In genomic region chr3:130517541-130517940, GRCh38 we compare ENCODE assay signal across 16 cellular contexts. TPM values are rescaled to one million over a fixed set of nuclear protein-coding genes. Genes with fewer than 3 reads are reported as not detected.
DNase-seq lines count a peak whose midpoint lies in the region; ATAC-seq, FAIRE-seq and TF ChIP-seq lines count a peak whose summit lies in the region.
"Had no signal": no experiment of that assay in that cellular context is flagged by ENCODE, and none has a peak within 500 bp of the region (broad histone marks: within the 10 kb centered on the region; RNA-seq: fewer than 3 reads in every experiment).

No MANE protein-coding gene starts in this region.

- no peaks in the 10 kb centered on the region for H3K4me1 ChIP-seq in astrocyte (ENCODE audit: insufficient read depth, low read length)
- H3K4me1 ChIP-seq in neuronal stem cell (ENCODE audit: control insufficient read depth in 2 of 2, insufficient read depth in 1 of 2, low read depth in 1 of 2, low read length in 2 of 2): peaks cover 0 to 4% of the 10 kb centered on the region in 2 donors

- no peak overlapping the region for H2BK5ac ChIP-seq in neuronal stem cell (ENCODE audit: low read length)

- H2AK5ac ChIP-seq in neuronal stem cell (ENCODE audit: low read depth, low read length): no peak overlapping the region

- no peak overlapping the region for H4K91ac ChIP-seq in neuronal stem cell (ENCODE audit: low read depth, low read length, poor library complexity)

- no peaks in the 10 kb centered on the region for H4K20me1 ChIP-seq in astrocyte (ENCODE audit: insufficient read depth, low read length)

- no peak overlapping the region for H2BK15ac ChIP-seq in neuronal stem cell (ENCODE audit: low read length)

- H2BK120ac ChIP-seq in neuronal stem cell (ENCODE audit: low read depth, low read length): no peak overlapping the region

- no peaks in the 10 kb centered on the region for H3K79me1 ChIP-seq in neuronal stem cell (ENCODE audit: low read depth, low read length)

- H3K9me3 ChIP-seq in astrocyte (ENCODE audit: insufficient read depth, low read depth, low read length) (no peaks in the 10 kb centered on the region), neuronal stem cell (replicated peaks in 1 of 2; ENCODE audit: control insufficient read depth in 2 of 2, insufficient read depth in 1 of 2, low read depth in 1 of 2, low read length in 2 of 2) (peaks cover 0 to 2% of the 10 kb centered on the region in 2 donors)

- peak overlapping the region; percentile 25 for H3K14ac ChIP-seq in neuronal stem cell (ENCODE audit: low read length)

- peak overlapping the region; percentile 67 for H3K4me2 ChIP-seq in astrocyte (ENCODE audit: low read length)
- peak overlapping the region; percentile 51 for H3K4me2 ChIP-seq in neuronal stem cell (ENCODE audit: insufficient read depth, low read length, poor library complexity, severe bottlenecking)
- H3K4me2 ChIP-seq: KMS-11 had no signal

- H3K9ac ChIP-seq in astrocyte (ENCODE audit: low read length) (no peak overlapping the region), neuronal stem cell (ENCODE audit: low read depth, low read length, poor library complexity) (no peak overlapping the region)
- H3K9ac ChIP-seq: KMS-11 had no signal

- H3K4me3 Mint-ChIP-seq in astrocyte (ENCODE audit: unreplicated experiment): peak overlapping the region; percentile 74

- H3K36me3 Mint-ChIP-seq in astrocyte (ENCODE audit: low read depth, unreplicated experiment): no peaks in the 10 kb centered on the region

- ATAC-seq in left ventricle myocardium superior (peak; percentile 62), GM21526 (IDR thresholded peaks at IDR 0.05; ENCODE audit: low FRiP score, unreplicated experiment) (no peak)
- ATAC-seq: activated CD4-positive, CD25-positive, alpha-beta regulatory T cell treated with anti-CD3 and anti-CD28 coated beads, Interleukin-2, amount 50 U/mL, for 24 hours had no signal

- DNase-seq in ELF-1 (ENCODE audit: low read depth, low spot score): peak; percentile 32
- DNase-seq in astrocyte (ENCODE audit: low read depth): peak; percentile 8
- peak; percentile 39 for DNase-seq in left ventricle myocardium superior
- DNase-seq in neuronal stem cell (ENCODE audit: low spot score): no peak
- no peak for DNase-seq in stimulated activated CD4-positive, alpha-beta T cell treated with anti-CD3 and anti-CD28 coated beads, Interleukin-4, amount 100 ng/mL, for 24 hours
- no peak for DNase-seq in stimulated activated CD4-positive, alpha-beta T cell treated with anti-CD3 and anti-CD28 coated beads, Interleukin-2, amount 100 ng/mL, for 48 hours
- no peak for DNase-seq in GDM1 (lab: John Stamatoyannopoulos, UW)
- DNase-seq: activated T-cell treated with anti-CD3 and anti-CD28 coated beads, Interleukin-2, amount 50 U/mL, for 1 hour; anterior cingulate cortex; stimulated activated CD8-positive, alpha-beta memory T cell treated with anti-CD3 and anti-CD28 coated beads, Interleukin-4, amount 100 ng/mL, for 48 hours had no signal

- FAIRE-seq in astrocyte (lab: Jason Lieb, UNC): no peak
- FAIRE-seq: islet of Langerhans had no signal

- peaks cover 49% of the 10 kb centered on the region for H3K27me3 Mint-ChIP-seq in astrocyte (ENCODE audit: low read depth, unreplicated experiment)

- no peak overlapping the region for H2BK12ac ChIP-seq in neuronal stem cell (ENCODE audit: low read length)

- H3K79me2 ChIP-seq in astrocyte (ENCODE audit: insufficient read depth, low read length): no peaks in the 10 kb centered on the region

- no peak overlapping the region for H2AFZ ChIP-seq in astrocyte (ENCODE audit: low read depth, low read length)
- no peak overlapping the region for H2AFZ ChIP-seq in neuronal stem cell (ENCODE audit: low read length)

- H3K27ac Mint-ChIP-seq in astrocyte (ENCODE audit: unreplicated experiment): no peak overlapping the region

- H3K4me1 Mint-ChIP-seq in astrocyte (ENCODE audit: low read depth, unreplicated experiment): peaks cover 4% of the 10 kb centered on the region

- H3K27ac ChIP-seq in astrocyte (ENCODE audit: low read depth, low read length) (no peak overlapping the region), neuronal stem cell (replicated peaks; ENCODE audit: low read length) (no peak overlapping the region)
- H3K27ac ChIP-seq: epithelial cell of prostate, KMS-11 had no signal

- no peak overlapping the region for H3K4me3 ChIP-seq in astrocyte (ENCODE audit: insufficient read depth, low read depth, low read length)
- peak overlapping the region in 1 of 2 donors; percentile 83 for H3K4me3 ChIP-seq in neuronal stem cell (ENCODE audit: low read length in 2 of 2)

- no peak overlapping the region for H4K8ac ChIP-seq in neuronal stem cell (ENCODE audit: low read depth, low read length)

- no peak for TF ChIP-seq CTCF in astrocyte (IDR thresholded peaks at IDR 0.05; ENCODE audit: insufficient read depth, low read depth, low read length)

- H3K36me3 ChIP-seq in astrocyte (ENCODE audit: insufficient read depth, low read length) (no peaks in the 10 kb centered on the region), neuronal stem cell (replicated peaks in 1 of 2; ENCODE audit: control insufficient read depth in 2 of 2, insufficient read depth in 2 of 2, low read length in 2 of 2) (no peaks in the 10 kb centered on the region)

- peaks cover 4% of the 10 kb centered on the region for H3K9me3 Mint-ChIP-seq in astrocyte (ENCODE audit: unreplicated experiment)

- H3K27me3 ChIP-seq in astrocyte (ENCODE audit: insufficient read depth, low read length): peaks cover 19% of the 10 kb centered on the region
- H3K27me3 ChIP-seq in neuronal stem cell (ENCODE audit: control insufficient read depth in 3 of 3, insufficient read depth in 3 of 3, low read depth in 1 of 3, low read length in 3 of 3): peaks cover 0 to 46% (median 23%) of the 10 kb centered on the region in 3 experiments

- H3K23ac ChIP-seq in neuronal stem cell (ENCODE audit: low read depth, low read length, poor library complexity): no peak overlapping the region

- H3K4ac ChIP-seq in neuronal stem cell (ENCODE audit: low read length): no peak overlapping the region

- no CpG with 5 or more reads among the region's 11 CpGs for WGBS in neuronal stem cell (ENCODE audit: extremely low coverage in 2 of 2, insufficient read length in 2 of 2, insufficient replicate concordance in 1 of 2), 2 donors

- intact Hi-C loops in left ventricle myocardium superior (cut with micrococcal nuclease): no loop called here

- H3K18ac ChIP-seq in neuronal stem cell (ENCODE audit: low read length): peak overlapping the region; percentile 76

RNA-seq across cellular contexts. Expression of gene COL6A6, which starts 0.6 kb away (rescaled TPM):
- 0.09 and 0.12 TPM in 2 replicates for total RNA-seq in astrocyte
- 1.6 TPM for total RNA-seq in left ventricle myocardium superior
- 0.06 TPM for polyA plus RNA-seq in neuronal stem cell (2013, experiment 1 of 2)
- 0.06 TPM for polyA plus RNA-seq in neuronal stem cell (2013, experiment 2 of 2)
- polyA plus RNA-seq: neural cell had no signal

Comparison
In these comparisons a context has a peak if more than half of its experiments do, and no peak if none do; other contexts are left out.
1. DNase-seq: peak in ELF-1 (single experiment), astrocyte (single experiment) and left ventricle myocardium superior (single experiment); none in neuronal stem cell (single experiment), stimulated activated CD4-positive, alpha-beta T cell treated with anti-CD3 and anti-CD28 coated beads, Interleukin-4, amount 100 ng/mL, for 24 hours (single experiment), stimulated activated CD4-positive, alpha-beta T cell treated with anti-CD3 and anti-CD28 coated beads, Interleukin-2, amount 100 ng/mL, for 48 hours (0 of 2) and GDM1 (single experiment).